15 cellular contexts compared by ENCODE assay signal in the genomic region with DNA sequence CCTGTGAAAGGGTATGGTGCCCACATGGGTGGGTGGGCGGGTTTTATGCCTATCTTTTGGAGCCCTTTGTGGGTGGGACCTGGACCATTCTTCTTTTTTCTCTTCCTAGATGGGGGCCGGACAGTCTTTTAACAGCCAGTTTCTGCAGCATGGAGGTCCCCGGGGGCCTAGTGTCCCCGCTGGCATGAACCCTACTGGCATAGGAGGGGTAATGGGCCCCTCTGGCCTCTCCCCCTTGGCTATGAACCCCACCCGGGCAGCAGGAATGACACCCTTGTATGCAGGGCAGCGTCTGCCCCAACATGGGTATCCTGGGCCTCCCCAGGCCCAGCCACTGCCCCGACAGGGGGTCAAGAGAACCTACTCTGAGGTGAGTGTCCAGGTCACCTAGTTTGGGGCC.
"Had no signal": no experiment of that assay in that cellular context is flagged by ENCODE, and none has a peak within 500 bp of the region (broad histone marks: within the 10 kb centered on the region; RNA-seq: fewer than 3 reads in every experiment).

No MANE protein-coding gene starts in this region.

- H3K27me3 ChIP-seq: foreskin keratinocyte, left lung, pancreas, right lobe of liver, stomach, transverse colon had no signal

- H3K27ac ChIP-seq: foreskin keratinocyte, left lung, lower lobe of right lung, pancreas, right lobe of liver, thoracic aorta, transverse colon had no signal

- DNase-seq: erythroblast; foreskin keratinocyte; immature natural killer cell; left lung; lower lobe of right lung; right lobe of liver; stimulated activated CD4-positive, alpha-beta T cell treated with anti-CD3 and anti-CD28 coated beads, Interleukin-15, amount 100 ng/mL, for 24 hours; stimulated activated CD4-positive, alpha-beta T cell treated with anti-CD3 and anti-CD28 coated beads, Interleukin-1b, Interleukin-23, amount 100 ng/mL, for 48 hours; stimulated activated CD4-positive, alpha-beta T cell treated with anti-CD3 and anti-CD28 coated beads, Interleukin-4, amount 100 ng/mL, for 24 hours; stomach; transverse colon had no signal

- H3K4me3 ChIP-seq: left lung, lower lobe of right lung, pancreas, right lobe of liver, stomach, thoracic aorta, transverse colon had no signal

- ATAC-seq: foreskin keratinocyte; left lung; lower lobe of right lung; natural killer cell treated with Interleukin-12 subunit alpha and Interleukin-12 subunit beta and Interleukin-15 and Interleukin-18, amount 100 ng/mL, for 72 hours; pancreas; right lobe of liver; stimulated activated memory B cell treated with anti-CD40 and anti-IgM and Interleukin-4, amounts not matched to agents 10 μg/mL and 1 μg/mL and 100 μg/mL, for 72 hours had no signal

- H3K4me1 ChIP-seq: pancreas, right lobe of liver had no signal

- H3K9me3 ChIP-seq: left lung, lower lobe of right lung, pancreas, right lobe of liver, stomach, thoracic aorta, transverse colon had no signal
